9 cellular contexts compared by ENCODE assay signal in the genomic region with DNA sequence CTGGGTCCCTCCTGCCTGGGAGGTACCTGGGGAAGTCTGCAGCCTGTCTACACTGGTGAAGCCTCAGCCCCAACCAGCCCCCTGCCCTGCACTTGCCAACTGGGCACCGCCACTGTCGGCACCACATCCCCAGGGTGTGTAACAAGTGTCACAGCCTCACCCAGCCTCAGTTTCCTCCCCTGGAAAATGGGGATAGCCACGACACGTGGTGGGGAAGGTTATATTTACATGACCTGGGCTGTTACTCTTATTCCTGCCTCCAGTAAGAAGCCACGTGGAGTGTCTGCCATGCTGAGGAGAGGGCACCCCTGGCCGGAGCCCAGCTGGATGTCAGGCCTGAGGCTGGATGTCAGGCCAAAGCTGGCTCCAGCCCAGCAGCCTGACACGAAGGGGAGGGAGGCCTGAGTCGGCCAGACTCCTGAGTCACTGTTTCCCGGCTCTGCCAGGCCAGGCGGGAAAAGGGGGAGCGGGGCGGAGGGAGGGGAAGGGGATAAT. TPM values are rescaled to one million over a fixed set of nuclear protein-coding genes. Genes with fewer than 3 reads are reported as not detected.
DNase-seq lines count a peak whose midpoint lies in the region; ATAC-seq and TF ChIP-seq lines count a peak whose summit lies in the region.
"Had no signal": no experiment of that assay in that cellular context is flagged by ENCODE, and none has a peak within 500 bp of the region (broad histone marks: within the 10 kb centered on the region; RNA-seq: fewer than 3 reads in every experiment).

No MANE protein-coding gene starts in this region.

- intact Hi-C loops in left lung (cut with DNase I), result no loop called here

- H3K27ac ChIP-seq in coronary artery (peak overlapping the region; percentile 56 to 87), left lung (peak overlapping the region in 1 of 2 donors; percentile 47), upper lobe of left lung (peak overlapping the region in 2 of 4 donors; percentile 40 to 66)

- WGBS in upper lobe of left lung, 2 donors, result 47 to 51% methylated on average over 10 to 11 of the region's 12 CpGs

- H3K27me3 ChIP-seq in left lung, result no peaks in the 10 kb centered on the region
- no peaks in the 10 kb centered on the region for H3K27me3 ChIP-seq in upper lobe of left lung

- H3K4me1 ChIP-seq in left lung (peaks cover 8 to 43% of the 10 kb centered on the region in 2 donors), upper lobe of left lung (peaks cover 19 to 26% (median 24%) of the 10 kb centered on the region in 4 donors)

- H3K4me3 ChIP-seq in coronary artery (no peak overlapping the region), left lung (no peak overlapping the region), upper lobe of left lung (no peak overlapping the region)

- H3K36me3 ChIP-seq in left lung (no peaks in the 10 kb centered on the region), upper lobe of left lung (no peaks in the 10 kb centered on the region)

- no peaks in the 10 kb centered on the region for H3K9me3 ChIP-seq in left lung
- H3K9me3 ChIP-seq in upper lobe of left lung, result no peaks in the 10 kb centered on the region

- peak in 3 of 4 donors; percentile 58 to 74 (median 64) for TF ChIP-seq EP300 in upper lobe of left lung (IDR thresholded peaks at IDR 0.05)

- DNase-seq in LHCN-M2 (ENCODE audit: low read depth) (peak; percentile 86), coronary artery (ENCODE audit: low spot score) (peak; percentile 93), left lung (peak in 1 of 2 donors; percentile 74), upper lobe of left lung (peak; percentile 58 to 69), KG1 (lab: John Stamatoyannopoulos, UW) (no peak), NCI-H2029 (lab: John Stamatoyannopoulos, UW) (no peak)
- DNase-seq: T-helper 1 cell had no signal

- peak; percentile 49 for ATAC-seq in left lung
- ATAC-seq in upper lobe of left lung (ENCODE audit: low FRiP score in 2 of 2), result peak; percentile 35 to 50
- ATAC-seq in HG03280 (IDR thresholded peaks at IDR 0.05; ENCODE audit: unreplicated experiment), result no peak
- ATAC-seq in HG03460 (IDR thresholded peaks at IDR 0.05; ENCODE audit: unreplicated experiment), result no peak

- TF ChIP-seq POLR2A in upper lobe of left lung (IDR thresholded peaks at IDR 0.05), result no peak

- no peak for TF ChIP-seq CTCF in coronary artery (IDR thresholded peaks at IDR 0.05)
- TF ChIP-seq CTCF in left lung (IDR thresholded peaks at IDR 0.05), result no peak
- TF ChIP-seq CTCF in upper lobe of left lung (IDR thresholded peaks at IDR 0.05), result no peak

RNA-seq across cellular contexts. Expression of gene SNAI1, which starts 44.9 kb away (rescaled TPM):
- total RNA-seq in LHCN-M2 (2014; rRNA removed), result not detected in 2 replicates
- polyA plus RNA-seq in LHCN-M2 (2012), result not detected
- 1 to 10 TPM; 2.8 to 4.1 TPM for total RNA-seq in left lung
- 10 to 100 TPM in 1 of 6 donors, 1 to 10 TPM in 5; 3.9 to 11.0 (median 5.1) TPM for total RNA-seq in upper lobe of left lung

Comparison
In these comparisons a context has a peak if more than half of its experiments do, and no peak if none do; other contexts are left out.
1. DNase-seq: peak in LHCN-M2 (single experiment), coronary artery (single experiment) and upper lobe of left lung (2 of 2); none in KG1 (single experiment) and NCI-H2029 (single experiment).
2. ATAC-seq: peak in left lung (single experiment) and upper lobe of left lung (2 of 2); none in HG03280 (single experiment) and HG03460 (single experiment).